ENCODE assay signal across 8 cellular contexts in genomic region chr16:79599256-79599836, GRCh38. TPM values are rescaled to one million over a fixed set of nuclear protein-coding genes. Genes with fewer than 3 reads are reported as not detected.
DNase-seq lines count a peak whose midpoint lies in the region.

No MANE protein-coding gene starts in this region.

- peak overlapping the region; percentile 98 for H3K27ac ChIP-seq in skeletal muscle tissue (ENCODE audit: low read depth, low read length)

- peak overlapping the region; percentile 87 to 98 (median 92) for H3K9ac ChIP-seq in skeletal muscle tissue (ENCODE audit: low read depth in 1 of 3, low read length in 3 of 3)

- peaks cover 2 to 5% (median 3%) of the 10 kb centered on the region in 3 donors for H3K36me3 ChIP-seq in skeletal muscle tissue (ENCODE audit: control insufficient read depth in 3 of 3, insufficient read depth in 3 of 3, low read length in 3 of 3)

- in situ Hi-C loops in G401 (cut with HindIII; ENCODE audit: low sequenced_read_pairs) = no loop called here

- H3K27me3 ChIP-seq in skeletal muscle tissue (ENCODE audit: control insufficient read depth in 3 of 3, insufficient read depth in 3 of 3, low read length in 3 of 3) = no peaks in the 10 kb centered on the region

- peaks cover 9 to 10% (median 10%) of the 10 kb centered on the region in 3 donors for H3K4me1 ChIP-seq in skeletal muscle tissue (ENCODE audit: control insufficient read depth in 3 of 3, insufficient read depth in 3 of 3, low read length in 3 of 3)

- peak overlapping the region; percentile 45 for H3K4me3 ChIP-seq in iPS-11a (ENCODE audit: low read depth, low read length)
- peak overlapping the region; percentile 86 to 95 (median 87) for H3K4me3 ChIP-seq in skeletal muscle tissue (ENCODE audit: low read length in 3 of 3)

- H3K9me3 ChIP-seq in skeletal muscle tissue (ENCODE audit: control insufficient read depth in 3 of 3, low read length in 3 of 3) = no peaks in the 10 kb centered on the region

- peak; percentile 24 for DNase-seq in stimulated activated CD4-positive, alpha-beta T cell treated with anti-CD3 and anti-CD28 coated beads, Interleukin-4, amount 100 ng/mL, for 1 hour
- no peak for DNase-seq in stimulated activated CD4-positive, alpha-beta T cell treated with anti-CD3 and anti-CD28 coated beads, Interleukin-12 subunit alpha, Interleukin-12 subunit beta, amount 100 ng/mL, for 4 hours
- DNase-seq in amniotic epithelial cell (ENCODE audit: low read depth) (peak; percentile 6), G401 (ENCODE audit: low spot score) (no peak), NCI-H226 (no peak), GM19240 (ENCODE audit: insufficient read length, low spot score) (no peak)

RNA-seq across cellular contexts. Expression of gene MAF, which starts 1.2 kb away (rescaled TPM):
- total RNA-seq in skeletal muscle tissue = 17.2 TPM
- total RNA-seq in G401 (2014; rRNA removed; shearing (Covaris generic)) = not detected in 2 replicates

Comparison
In these comparisons a context has a peak if more than half of its experiments do, and no peak if none do; other contexts are left out.
1. DNase-seq: peak in stimulated activated CD4-positive, alpha-beta T cell treated with anti-CD3 and anti-CD28 coated beads, Interleukin-4, amount 100 ng/mL, for 1 hour (single experiment) and amniotic epithelial cell (single experiment); none in stimulated activated CD4-positive, alpha-beta T cell treated with anti-CD3 and anti-CD28 coated beads, Interleukin-12 subunit alpha, Interleukin-12 subunit beta, amount 100 ng/mL, for 4 hours (single experiment), G401 (single experiment), NCI-H226 (single experiment) and GM19240 (single experiment).
2. RNA of gene MAF, which starts 1.2 kb away (total RNA-seq): 17.2 TPM in skeletal muscle tissue (single experiment); not detected in G401; every median in the first group is over 10 times any median in the second.